ENCODE assay signal across 1 cellular context in genomic region chr10:18473424-18474110, GRCh38.
A peak's percentile ranks its signal among the peaks of the same experiment; 100 is the strongest.
TF ChIP-seq lines count a peak whose summit lies in the region.

No MANE protein-coding gene starts in this region.

TF ChIP-seq in IMR-90, 13 proteins besides CTCF, POLR2A, EP300 and RAD21:
- TF ChIP-seq BHLHE40 (IDR thresholded peaks at IDR 0.05; ENCODE audit: low read depth, low read length) (peak; percentile 31; the same call in 1 of the 2 replicates), RFX5 (IDR thresholded peaks at IDR 0.05; ENCODE audit: low read depth, low read length) (no peak)
